Comparison of ENCODE assay signal across 14 cellular contexts in the genomic region with DNA sequence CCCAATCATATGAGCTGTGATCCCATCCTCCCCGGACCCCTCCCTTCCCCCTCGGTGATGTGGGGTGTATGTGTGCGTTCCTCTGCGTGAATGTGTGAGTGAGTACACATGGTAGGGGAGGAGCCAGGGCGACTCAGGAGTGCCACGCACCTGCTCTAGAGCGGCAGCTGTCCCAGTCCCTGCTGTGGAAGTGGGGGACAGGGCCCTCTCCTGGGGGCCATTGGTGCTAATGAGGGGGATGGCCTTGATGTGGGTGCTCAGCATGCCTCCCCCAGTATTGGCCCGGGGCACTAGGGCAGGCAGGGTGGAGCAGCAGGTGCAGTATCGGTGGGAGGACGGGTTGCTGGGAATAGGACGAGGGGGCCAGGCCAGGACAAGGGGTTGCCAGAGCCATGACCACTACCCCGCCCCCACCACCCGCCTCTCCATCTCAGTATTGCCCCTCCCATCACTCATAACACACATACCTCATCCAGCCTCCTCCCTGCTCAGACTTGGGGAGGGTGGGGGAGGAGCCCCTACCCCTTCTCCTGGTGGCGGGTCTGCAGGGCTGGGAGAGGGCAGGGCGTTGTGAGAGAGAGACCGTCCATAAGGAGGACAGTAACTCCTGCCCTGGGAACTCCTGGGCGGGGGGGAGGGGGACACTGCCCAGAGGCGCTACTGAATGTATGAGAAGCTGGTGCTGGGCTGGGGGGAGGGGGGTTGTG. TPM values are rescaled to one million over a fixed set of nuclear protein-coding genes. Genes with fewer than 3 reads are reported as not detected.
A peak's percentile ranks its signal among the peaks of the same experiment; 100 is the strongest.
DNase-seq lines count a peak whose midpoint lies in the region; ATAC-seq, FAIRE-seq and TF ChIP-seq lines count a peak whose summit lies in the region.
"Had no signal": no experiment of that assay in that cellular context is flagged by ENCODE, and none has a peak within 500 bp of the region (broad histone marks: within the 10 kb centered on the region; RNA-seq: fewer than 3 reads in every experiment).

No MANE protein-coding gene starts in this region.

- no peak for TF ChIP-seq CTCF in BE2C (IDR thresholded peaks at IDR 0.05; ENCODE audit: low read depth, low read length)
- TF ChIP-seq CTCF in esophagus squamous epithelium (IDR thresholded peaks at IDR 0.05): no peak
- no peak for TF ChIP-seq CTCF in omental fat pad (IDR thresholded peaks at IDR 0.05)
- TF ChIP-seq CTCF in CD14-positive monocyte (IDR thresholded peaks at IDR 0.05): no peak

- H3K36me3 ChIP-seq in BE2C: peaks cover 56% of the 10 kb centered on the region
- H3K36me3 ChIP-seq in esophagus squamous epithelium: peaks cover 21 to 100% (median 52%) of the 10 kb centered on the region in 3 donors
- peaks cover 33% of the 10 kb centered on the region for H3K36me3 ChIP-seq in CD8-positive, alpha-beta memory T cell (ENCODE audit: insufficient read depth, low read length)
- H3K36me3 ChIP-seq: SJCRH30 had no signal

- H3K9me3 ChIP-seq in BE2C (no peaks in the 10 kb centered on the region), esophagus squamous epithelium (no peaks in the 10 kb centered on the region)
- no peaks in the 10 kb centered on the region for H3K9me3 ChIP-seq in CD8-positive, alpha-beta memory T cell (ENCODE audit: low read length)
- H3K9me3 ChIP-seq: SJCRH30 had no signal

- H3K27ac ChIP-seq in esophagus squamous epithelium: peak overlapping the region; percentile 22 to 100 (median 94)
- H3K27ac ChIP-seq in CD8-positive, alpha-beta memory T cell (ENCODE audit: low read depth, low read length): no peak overlapping the region
- H3K27ac ChIP-seq: SJCRH30 had no signal

- FAIRE-seq in HTR-8/SVneo (lab: Jason Lieb, UNC): peak; percentile 36
- FAIRE-seq: astrocyte had no signal

- H3K27me3 Mint-ChIP-seq in CD14-positive monocyte (ENCODE audit: low read depth in 3 of 3): peaks cover 0 to 3% (median 1%) of the 10 kb centered on the region in 3 donors
- H3K27me3 Mint-ChIP-seq in CD8-positive, alpha-beta memory T cell: peaks cover 0 to 3% of the 10 kb centered on the region in 2 donors

- ATAC-seq in omental fat pad (ENCODE audit: low FRiP score): peak; percentile 17
- ATAC-seq: CD8-positive, alpha-beta T cell had no signal

- H3K27me3 ChIP-seq in BE2C: no peaks in the 10 kb centered on the region
- no peaks in the 10 kb centered on the region for H3K27me3 ChIP-seq in esophagus squamous epithelium
- H3K27me3 ChIP-seq in CD8-positive, alpha-beta memory T cell (ENCODE audit: insufficient read depth, low read length, poor library complexity, severe bottlenecking): no peaks in the 10 kb centered on the region
- H3K27me3 ChIP-seq: SJCRH30 had no signal

- no peak overlapping the region for H3K4me3 Mint-ChIP-seq in CD14-positive monocyte
- H3K4me3 Mint-ChIP-seq in CD8-positive, alpha-beta memory T cell: no peak overlapping the region
- H3K4me3 Mint-ChIP-seq: CD8-positive, alpha-beta T cell; mesothelial cell of epicardium had no signal

- peaks cover 56 to 73% of the 10 kb centered on the region in 2 donors for H3K36me3 Mint-ChIP-seq in CD14-positive monocyte
- peaks cover 18 to 71% (median 19%) of the 10 kb centered on the region in 3 donors for H3K36me3 Mint-ChIP-seq in CD8-positive, alpha-beta memory T cell

- intact Hi-C loops in esophagus squamous epithelium (cut with DNase I): no loop called here
- intact Hi-C loops in CD14-positive monocyte (cut with micrococcal nuclease): no loop called here

- CTCF ChIA-PET in CD8-positive, alpha-beta memory T cell (lab: Charles Lee): interaction anchor here (2.2 to 12.4 kb wide), 3 partner anchors 16 to 20 kb away, joined by 16 to 191 read pairs (median 18); no protein-coding TSS in a partner anchor

- DNase-seq in BE2C (peak; percentile 23), HTR-8/SVneo (ENCODE audit: insufficient read length, low spot score) (no peak), esophagus squamous epithelium (lab: John Stamatoyannopoulos, UW) (no peak), omental fat pad (ENCODE audit: low spot score) (no peak), CD14-positive monocyte (ENCODE audit: low spot score) (no peak), NOMO-1 (lab: John Stamatoyannopoulos, UW; ENCODE audit: unreplicated experiment in 2 of 2) (no peak), HK-2 (ENCODE audit: unreplicated experiment) (no peak)
- no peak for DNase-seq in CD8-positive, alpha-beta memory T cell
- DNase-seq: CD8-positive, alpha-beta T cell; NCI-H1105; SJCRH30; stimulated activated naive CD4-positive, alpha-beta T cell treated with Interleukin-2 at 50 U/mL for 16 hours had no signal

- H3K9me3 Mint-ChIP-seq in CD14-positive monocyte: no peaks in the 10 kb centered on the region
- no peaks in the 10 kb centered on the region for H3K9me3 Mint-ChIP-seq in CD8-positive, alpha-beta memory T cell
- H3K9me3 Mint-ChIP-seq: CD8-positive, alpha-beta T cell; mesothelial cell of epicardium had no signal

- no peak for TF ChIP-seq POLR2A in esophagus squamous epithelium (IDR thresholded peaks at IDR 0.05)

- peaks cover 6% of the 10 kb centered on the region; the same call in 1 of the 2 replicates for H3K4me1 ChIP-seq in BE2C
- H3K4me1 ChIP-seq in esophagus squamous epithelium: peaks cover 34 to 65% (median 39%) of the 10 kb centered on the region in 3 donors
- H3K4me1 ChIP-seq in CD8-positive, alpha-beta memory T cell (ENCODE audit: insufficient read depth, low read length): peaks cover 31% of the 10 kb centered on the region
- H3K4me1 ChIP-seq: SJCRH30 had no signal

- 47 to 62% methylated on average over 7 of the region's 18 CpGs for WGBS in esophagus squamous epithelium, 2 donors

- POLR2A ChIA-PET in CD8-positive, alpha-beta memory T cell (lab: Charles Lee): no interaction called here

- no peak overlapping the region for H3K4me3 ChIP-seq in BE2C (ENCODE audit: low read depth, low read length)
- H3K4me3 ChIP-seq in esophagus squamous epithelium: no peak overlapping the region
- no peak overlapping the region for H3K4me3 ChIP-seq in CD8-positive, alpha-beta memory T cell (ENCODE audit: low read length)
- H3K4me3 ChIP-seq: SJCRH30 had no signal

- peak overlapping the region in 1 of 7 donors; percentile 26 for H3K27ac Mint-ChIP-seq in CD14-positive monocyte
- H3K27ac Mint-ChIP-seq in CD8-positive, alpha-beta memory T cell: no peak overlapping the region
- H3K27ac Mint-ChIP-seq: CD8-positive, alpha-beta T cell; mesothelial cell of epicardium had no signal

- peaks cover 31% of the 10 kb centered on the region for H3K4me1 Mint-ChIP-seq in CD14-positive monocyte
- H3K4me1 Mint-ChIP-seq in CD8-positive, alpha-beta memory T cell: peaks cover 27 to 42% (median 39%) of the 10 kb centered on the region in 3 donors

RNA-seq across cellular contexts. Expression of gene NR1D1, which starts 8.5 kb away (rescaled TPM):
- polyA plus RNA-seq in BE2C (2012; ENCODE audit: insufficient read depth, insufficient read length, low read depth): 24.5 TPM
- 10 to 100 TPM in 1 of 4 donors, 1 to 10 TPM in 3; 3.8 to 16.4 (median 5.4) TPM for total RNA-seq in esophagus squamous epithelium
- 1 to 10 TPM; 3.1 to 9.3 (median 7.0) TPM for total RNA-seq in omental fat pad
- polyA plus RNA-seq in CD14-positive monocyte: under 1 TPM; 0.28 to 0.31 TPM
- 10 to 100 TPM; 10.0 to 10.2 TPM for total RNA-seq in CD8-positive, alpha-beta memory T cell
- polyA plus RNA-seq in CD8-positive, alpha-beta memory T cell: 10.4 TPM

RNA-seq across cellular contexts. Expression of gene THRA, which starts 29.1 kb away (rescaled TPM):
- 233 TPM for polyA plus RNA-seq in BE2C (2012; ENCODE audit: insufficient read depth, insufficient read length, low read depth)
- 10 to 100 TPM in 2 of 4 donors, 1 to 10 TPM in 2; 4.2 to 27.1 (median 13.4) TPM for total RNA-seq in esophagus squamous epithelium
- 10 to 100 TPM; 35.7 to 87.2 (median 55.2) TPM for total RNA-seq in omental fat pad
- 1 to 10 TPM; 2.5 to 3.8 TPM for polyA plus RNA-seq in CD14-positive monocyte
- 10 to 100 TPM; 12.6 to 13.2 TPM for total RNA-seq in CD8-positive, alpha-beta memory T cell
- 17.0 TPM for polyA plus RNA-seq in CD8-positive, alpha-beta memory T cell

RNA-seq across cellular contexts. Expression of gene MSL1, which starts 29.9 kb away (rescaled TPM):
- polyA plus RNA-seq in BE2C (2012; ENCODE audit: insufficient read depth, insufficient read length, low read depth): 119 TPM
- 10 to 100 TPM; 41.5 to 59.9 (median 51.5) TPM for total RNA-seq in esophagus squamous epithelium
- 100 to 1,000 TPM in 1 of 4 donors, 10 to 100 TPM in 3; 50.2 to 139 (median 61.9) TPM for total RNA-seq in omental fat pad
- 10 to 100 TPM in 1 of 2 donors, 1 to 10 TPM in 1; 10.0 to 11.4 TPM for polyA plus RNA-seq in CD14-positive monocyte
- total RNA-seq in CD8-positive, alpha-beta memory T cell: 10 to 100 TPM; 88.6 to 91.5 TPM
- 13.5 TPM for polyA plus RNA-seq in CD8-positive, alpha-beta memory T cell

RNA-seq across cellular contexts. Expression of gene MED24, which starts 37.6 kb away (rescaled TPM):
- polyA plus RNA-seq in BE2C (2012; ENCODE audit: insufficient read depth, insufficient read length, low read depth): 173 TPM
- total RNA-seq in esophagus squamous epithelium (10 to 100 TPM; 44.2 to 56.1 (median 49.0) TPM), omental fat pad (10 to 100 TPM; 40.0 to 53.6 (median 49.2) TPM)
- polyA plus RNA-seq in CD14-positive monocyte: 10 to 100 TPM; 24.9 to 34.1 TPM
- 100 to 1,000 TPM; 118 to 121 TPM for total RNA-seq in CD8-positive, alpha-beta memory T cell
- polyA plus RNA-seq in CD8-positive, alpha-beta memory T cell: 51.2 TPM

RNA-seq across cellular contexts. Expression of gene CASC3, which starts 48.5 kb away (rescaled TPM):
- 128 TPM for polyA plus RNA-seq in BE2C (2012; ENCODE audit: insufficient read depth, insufficient read length, low read depth)
- total RNA-seq in esophagus squamous epithelium: 10 to 100 TPM; 23.7 to 62.6 (median 27.8) TPM
- total RNA-seq in omental fat pad: 10 to 100 TPM; 36.6 to 77.6 (median 51.1) TPM
- 10 to 100 TPM; 19.0 to 30.2 TPM for polyA plus RNA-seq in CD14-positive monocyte
- total RNA-seq in CD8-positive, alpha-beta memory T cell: 100 to 1,000 TPM; 100 to 101 TPM
- 47.4 TPM for polyA plus RNA-seq in CD8-positive, alpha-beta memory T cell
